Comparison of ENCODE assay signal across 1 cellular context in genomic region chr2:88190808-88191721, GRCh38.
TF ChIP-seq lines count a peak whose summit lies in the region.

No MANE protein-coding gene starts in this region.

TF ChIP-seq in HEK293, 187 proteins besides CTCF, POLR2A, EP300 and RAD21 (continued from another document):
- TF ChIP-seq, protein P1, sequence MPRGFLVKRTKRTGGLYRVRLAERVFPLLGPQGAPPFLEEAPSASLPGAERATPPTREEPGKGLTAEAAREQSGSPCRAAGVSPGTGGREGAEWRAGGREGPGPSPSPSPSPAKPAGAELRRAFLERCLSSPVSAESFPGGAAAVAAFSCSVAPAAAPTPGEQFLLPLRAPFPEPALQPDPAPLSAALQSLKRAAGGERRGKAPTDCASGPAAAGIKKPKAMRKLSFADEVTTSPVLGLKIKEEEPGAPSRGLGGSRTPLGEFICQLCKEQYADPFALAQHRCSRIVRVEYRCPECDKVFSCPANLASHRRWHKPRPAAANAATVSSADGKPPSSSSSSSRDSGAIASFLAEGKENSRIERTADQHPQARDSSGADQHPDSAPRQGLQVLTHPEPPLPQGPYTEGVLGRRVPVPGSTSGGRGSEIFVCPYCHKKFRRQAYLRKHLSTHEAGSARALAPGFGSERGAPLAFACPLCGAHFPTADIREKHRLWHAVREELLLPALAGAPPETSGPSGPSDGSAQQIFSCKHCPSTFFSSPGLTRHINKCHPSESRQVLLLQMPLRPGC (tag by site-specific recombination; IDR thresholded peaks at IDR 0.05), result no peak
- no peak for TF ChIP-seq ZNF335 (tag by site-specific recombination; conservative IDR thresholded peaks at IDR 0.05)
- TF ChIP-seq ZNF76 (tag by site-specific recombination; IDR thresholded peaks at IDR 0.05; ENCODE audit: borderline replicate concordance, low read depth), result no peak
- peak; percentile 53; the same call in 1 of the 2 replicates for TF ChIP-seq PATZ1 (tag by site-specific recombination; IDR thresholded peaks at IDR 0.05)
- TF ChIP-seq HOXA7 (CRISPR knock-in tag; IDR thresholded peaks at IDR 0.05; ENCODE audit: borderline replicate concordance), result no peak
- no peak for TF ChIP-seq ZNF843 (tag by site-specific recombination; IDR thresholded peaks at IDR 0.05)
- TF ChIP-seq GLIS2 (tag by site-specific recombination; IDR thresholded peaks at IDR 0.05), result 0 out of 2 replicates have a peak, but pooled peaks have one; percentile 30
- TF ChIP-seq ZNF830 (tag by site-specific recombination; IDR thresholded peaks at IDR 0.05; ENCODE audit: low read depth), result no peak
- TF ChIP-seq, protein P2, sequence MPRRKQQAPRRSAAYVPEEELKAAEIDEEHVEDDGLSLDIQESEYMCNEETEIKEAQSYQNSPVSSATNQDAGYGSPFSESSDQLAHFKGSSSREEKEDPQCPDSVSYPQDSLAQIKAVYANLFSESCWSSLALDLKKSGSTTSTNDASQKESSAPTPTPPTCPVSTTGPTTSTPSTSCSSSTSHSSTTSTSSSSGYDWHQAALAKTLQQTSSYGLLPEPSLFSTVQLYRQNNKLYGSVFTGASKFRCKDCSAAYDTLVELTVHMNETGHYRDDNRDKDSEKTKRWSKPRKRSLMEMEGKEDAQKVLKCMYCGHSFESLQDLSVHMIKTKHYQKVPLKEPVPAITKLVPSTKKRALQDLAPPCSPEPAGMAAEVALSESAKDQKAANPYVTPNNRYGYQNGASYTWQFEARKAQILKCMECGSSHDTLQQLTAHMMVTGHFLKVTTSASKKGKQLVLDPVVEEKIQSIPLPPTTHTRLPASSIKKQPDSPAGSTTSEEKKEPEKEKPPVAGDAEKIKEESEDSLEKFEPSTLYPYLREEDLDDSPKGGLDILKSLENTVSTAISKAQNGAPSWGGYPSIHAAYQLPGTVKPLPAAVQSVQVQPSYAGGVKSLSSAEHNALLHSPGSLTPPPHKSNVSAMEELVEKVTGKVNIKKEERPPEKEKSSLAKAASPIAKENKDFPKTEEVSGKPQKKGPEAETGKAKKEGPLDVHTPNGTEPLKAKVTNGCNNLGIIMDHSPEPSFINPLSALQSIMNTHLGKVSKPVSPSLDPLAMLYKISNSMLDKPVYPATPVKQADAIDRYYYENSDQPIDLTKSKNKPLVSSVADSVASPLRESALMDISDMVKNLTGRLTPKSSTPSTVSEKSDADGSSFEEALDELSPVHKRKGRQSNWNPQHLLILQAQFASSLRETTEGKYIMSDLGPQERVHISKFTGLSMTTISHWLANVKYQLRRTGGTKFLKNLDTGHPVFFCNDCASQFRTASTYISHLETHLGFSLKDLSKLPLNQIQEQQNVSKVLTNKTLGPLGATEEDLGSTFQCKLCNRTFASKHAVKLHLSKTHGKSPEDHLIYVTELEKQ (tag by site-specific recombination; IDR thresholded peaks at IDR 0.05; ENCODE audit: borderline replicate concordance), result no peak
- TF ChIP-seq, protein P3, sequence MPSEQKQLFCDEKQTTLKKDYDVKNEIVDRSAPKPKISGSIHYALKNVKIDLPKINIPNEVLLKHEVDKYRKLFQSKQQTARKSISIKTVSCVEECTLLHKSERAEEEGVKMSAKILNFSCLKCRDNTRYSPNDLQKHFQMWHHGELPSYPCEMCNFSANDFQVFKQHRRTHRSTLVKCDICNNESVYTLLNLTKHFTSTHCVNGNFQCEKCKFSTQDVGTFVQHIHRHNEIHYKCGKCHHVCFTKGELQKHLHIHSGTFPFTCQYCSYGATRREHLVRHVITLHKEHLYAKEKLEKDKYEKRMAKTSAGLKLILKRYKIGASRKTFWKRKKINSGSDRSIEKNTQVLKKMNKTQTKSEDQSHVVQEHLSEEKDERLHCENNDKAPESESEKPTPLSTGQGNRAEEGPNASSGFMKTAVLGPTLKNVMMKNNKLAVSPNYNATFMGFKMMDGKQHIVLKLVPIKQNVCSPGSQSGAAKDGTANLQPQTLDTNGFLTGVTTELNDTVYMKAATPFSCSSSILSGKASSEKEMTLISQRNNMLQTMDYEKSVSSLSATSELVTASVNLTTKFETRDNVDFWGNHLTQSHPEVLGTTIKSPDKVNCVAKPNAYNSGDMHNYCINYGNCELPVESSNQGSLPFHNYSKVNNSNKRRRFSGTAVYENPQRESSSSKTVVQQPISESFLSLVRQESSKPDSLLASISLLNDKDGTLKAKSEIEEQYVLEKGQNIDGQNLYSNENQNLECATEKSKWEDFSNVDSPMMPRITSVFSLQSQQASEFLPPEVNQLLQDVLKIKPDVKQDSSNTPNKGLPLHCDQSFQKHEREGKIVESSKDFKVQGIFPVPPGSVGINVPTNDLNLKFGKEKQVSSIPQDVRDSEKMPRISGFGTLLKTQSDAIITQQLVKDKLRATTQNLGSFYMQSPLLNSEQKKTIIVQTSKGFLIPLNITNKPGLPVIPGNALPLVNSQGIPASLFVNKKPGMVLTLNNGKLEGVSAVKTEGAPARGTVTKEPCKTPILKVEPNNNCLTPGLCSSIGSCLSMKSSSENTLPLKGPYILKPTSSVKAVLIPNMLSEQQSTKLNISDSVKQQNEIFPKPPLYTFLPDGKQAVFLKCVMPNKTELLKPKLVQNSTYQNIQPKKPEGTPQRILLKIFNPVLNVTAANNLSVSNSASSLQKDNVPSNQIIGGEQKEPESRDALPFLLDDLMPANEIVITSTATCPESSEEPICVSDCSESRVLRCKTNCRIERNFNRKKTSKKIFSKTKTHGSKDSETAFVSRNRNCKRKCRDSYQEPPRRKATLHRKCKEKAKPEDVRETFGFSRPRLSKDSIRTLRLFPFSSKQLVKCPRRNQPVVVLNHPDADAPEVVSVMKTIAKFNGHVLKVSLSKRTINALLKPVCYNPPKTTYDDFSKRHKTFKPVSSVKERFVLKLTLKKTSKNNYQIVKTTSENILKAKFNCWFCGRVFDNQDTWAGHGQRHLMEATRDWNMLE (tag by site-specific recombination; conservative IDR thresholded peaks at IDR 0.05; ENCODE audit: low read depth), result no peak
- TF ChIP-seq ZFHX2 (tag by site-specific recombination; conservative IDR thresholded peaks at IDR 0.05), result 0 out of 2 replicates have a peak, but pooled peaks have one; percentile 62
- TF ChIP-seq ZNF561 (tag by site-specific recombination; IDR thresholded peaks at IDR 0.05; ENCODE audit: borderline replicate concordance), result no peak
- peak; percentile 51 for TF ChIP-seq ZNF654 (tag by site-specific recombination; IDR thresholded peaks at IDR 0.05; ENCODE audit: low read depth)
- no peak for TF ChIP-seq BCL11B (tag by site-specific recombination; IDR thresholded peaks at IDR 0.05; ENCODE audit: low read depth)
- TF ChIP-seq ZNF621 (tag by site-specific recombination; IDR thresholded peaks at IDR 0.05), result no peak
- TF ChIP-seq ZNF16 (tag by site-specific recombination; IDR thresholded peaks at IDR 0.05; ENCODE audit: low read depth), result no peak
- 0 out of 2 replicates have a peak, but pooled peaks have one; percentile 50 for TF ChIP-seq ZNF398 (tag by site-specific recombination; IDR thresholded peaks at IDR 0.05)
- no peak for TF ChIP-seq BCL11A (tag by site-specific recombination; IDR thresholded peaks at IDR 0.05; ENCODE audit: low read depth)
- no peak for TF ChIP-seq ZNF24 (tag by site-specific recombination; IDR thresholded peaks at IDR 0.05)
